Comparison of ENCODE assay signal across 21 cellular contexts in the genomic region with DNA sequence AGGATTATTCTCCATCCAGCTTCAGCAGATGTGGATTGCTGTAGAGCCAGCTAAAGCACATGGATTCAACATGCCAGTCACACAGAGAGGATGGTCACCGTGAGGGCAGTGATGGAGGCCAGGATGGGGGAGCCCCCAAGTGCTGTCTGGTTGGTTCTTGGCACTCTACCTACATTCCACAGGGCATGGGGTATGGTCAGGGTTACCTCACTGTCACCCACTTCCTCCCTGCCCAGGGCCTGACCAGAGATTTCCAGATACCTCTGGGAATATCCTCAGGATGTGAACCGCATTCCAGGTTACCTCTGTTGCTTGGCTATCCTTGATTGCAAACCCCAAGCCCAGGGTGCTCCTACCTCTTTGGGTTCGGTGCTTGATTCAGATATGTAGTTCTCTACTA.
A peak's percentile ranks its signal among the peaks of the same experiment; 100 is the strongest.
DNase-seq lines count a peak whose midpoint lies in the region; ATAC-seq, FAIRE-seq and TF ChIP-seq lines count a peak whose summit lies in the region.
"Had no signal": no experiment of that assay in that cellular context is flagged by ENCODE, and none has a peak within 500 bp of the region (broad histone marks: within the 10 kb centered on the region; RNA-seq: fewer than 3 reads in every experiment).

No MANE protein-coding gene starts in this region.

- no peak overlapping the region for H2BK12ac ChIP-seq in neuronal stem cell (ENCODE audit: low read length)

- H4K91ac ChIP-seq in neuronal stem cell (ENCODE audit: low read depth, low read length, poor library complexity): peak overlapping the region; percentile 5

- peak overlapping the region; percentile 8 for H3K18ac ChIP-seq in neuronal stem cell (ENCODE audit: low read length)

- ATAC-seq in HG02798 (IDR thresholded peaks at IDR 0.05; ENCODE audit: poor library complexity, unreplicated experiment): no peak
- ATAC-seq in body of pancreas: no peak
- ATAC-seq: CD8-positive, alpha-beta T cell had no signal

- H4K8ac ChIP-seq in neuronal stem cell (ENCODE audit: low read depth, low read length): no peak overlapping the region

- H2AFZ ChIP-seq in neuronal stem cell (ENCODE audit: low read length): no peak overlapping the region

- H2BK5ac ChIP-seq in neuronal stem cell (ENCODE audit: low read length): no peak overlapping the region

- FAIRE-seq in bronchial epithelial cell (lab: Jason Lieb, UNC): peak; percentile 66
- FAIRE-seq: H1 had no signal

- H3K4ac ChIP-seq in neuronal stem cell (ENCODE audit: low read length): no peak overlapping the region

- intact Hi-C loops in body of pancreas (cut with DNase I): no loop called here

- H2AK5ac ChIP-seq in neuronal stem cell (ENCODE audit: low read depth, low read length): no peak overlapping the region

- peaks cover 0 to 3% of the 10 kb centered on the region in 2 donors for H3K9me3 ChIP-seq in neuronal stem cell (replicated peaks in 1 of 2; ENCODE audit: control insufficient read depth in 2 of 2, insufficient read depth in 1 of 2, low read depth in 1 of 2, low read length in 2 of 2)
- H3K9me3 ChIP-seq in body of pancreas: no peaks in the 10 kb centered on the region
- H3K9me3 ChIP-seq: SK-N-SH had no signal

- H3K27ac ChIP-seq in neuronal stem cell (replicated peaks; ENCODE audit: low read length) (no peak overlapping the region), body of pancreas (no peak overlapping the region)
- H3K27ac ChIP-seq: BLaER1, HL-60 had no signal

- H3K4me1 ChIP-seq in neuronal stem cell (ENCODE audit: control insufficient read depth in 2 of 2, insufficient read depth in 1 of 2, low read depth in 1 of 2, low read length in 2 of 2) (no peaks in the 10 kb centered on the region), body of pancreas (peaks cover 4% of the 10 kb centered on the region)
- H3K4me1 ChIP-seq: BLaER1 had no signal

- H3K36me3 ChIP-seq in bronchial epithelial cell (ENCODE audit: control insufficient read depth, insufficient read depth, low read length) (no peaks in the 10 kb centered on the region), neuronal stem cell (replicated peaks in 1 of 2; ENCODE audit: control insufficient read depth in 2 of 2, insufficient read depth in 2 of 2, low read length in 2 of 2) (no peaks in the 10 kb centered on the region), body of pancreas (replicated peaks in 1 of 2; ENCODE audit: insufficient read depth in 1 of 2, low read depth in 2 of 2) (no peaks in the 10 kb centered on the region)
- H3K36me3 ChIP-seq: BLaER1 had no signal

- TF ChIP-seq POLR2A in body of pancreas (IDR thresholded peaks at IDR 0.05): no peak

- H3K23ac ChIP-seq in neuronal stem cell (ENCODE audit: low read depth, low read length, poor library complexity): no peak overlapping the region

- H2BK120ac ChIP-seq in neuronal stem cell (ENCODE audit: low read depth, low read length): no peak overlapping the region

- no peak overlapping the region for H3K9ac ChIP-seq in neuronal stem cell (ENCODE audit: low read depth, low read length, poor library complexity)
- H3K9ac ChIP-seq: BLaER1, SK-N-SH had no signal

- no peak overlapping the region for H3K14ac ChIP-seq in neuronal stem cell (ENCODE audit: low read length)

- DNase-seq in A172 (ENCODE audit: low spot score) (peak; percentile 75), NCI-H226 (peak; percentile 33), bronchial epithelial cell (ENCODE audit: low read depth) (no peak), neuronal stem cell (ENCODE audit: low spot score) (no peak), body of pancreas (no peak)
- no peak for DNase-seq in activated CD4-positive, alpha-beta T cell treated with anti-CD3 and anti-CD28 coated beads, Interleukin-2, amount 50 U/mL, for 1 hour
- no peak for DNase-seq in activated CD4-positive, CD25-positive, alpha-beta regulatory T cell treated with anti-CD3 and anti-CD28 coated beads, Interleukin-2, amount 50 U/mL, for 72 hours
- DNase-seq: 8988T; CD8-positive, alpha-beta T cell; HFFc6; MV-4-11; NCI-H1417 treated with DMSO at 0.1 percent for 48 hours; NCI-H1930; NCI-H446 treated with DMSO at 0.1 percent for 48 hours; NCI-H748 treated with DMSO at 0.1 percent for 48 hours; Right ventricle myocardium superior; SK-N-SH had no signal

- no peak overlapping the region for H3K4me2 ChIP-seq in neuronal stem cell (ENCODE audit: insufficient read depth, low read length, poor library complexity, severe bottlenecking)
- H3K4me2 ChIP-seq: BLaER1, SK-N-SH had no signal

- H3K27me3 ChIP-seq in bronchial epithelial cell (ENCODE audit: control insufficient read depth, insufficient read depth, low read length) (no peaks in the 10 kb centered on the region), neuronal stem cell (ENCODE audit: control insufficient read depth in 3 of 3, insufficient read depth in 3 of 3, low read depth in 1 of 3, low read length in 3 of 3) (no peaks in the 10 kb centered on the region), body of pancreas (no peaks in the 10 kb centered on the region)
- H3K27me3 ChIP-seq: BLaER1 had no signal

- no peak overlapping the region for H3K4me3 ChIP-seq in bronchial epithelial cell (ENCODE audit: low read depth, low read length)
- H3K4me3 ChIP-seq in neuronal stem cell (ENCODE audit: low read length in 2 of 2): no peak overlapping the region
- no peak overlapping the region for H3K4me3 ChIP-seq in body of pancreas
- H3K4me3 ChIP-seq: BLaER1 had no signal

- WGBS in neuronal stem cell (ENCODE audit: extremely low coverage in 2 of 2, insufficient read length in 2 of 2, insufficient replicate concordance in 1 of 2), 2 donors: no CpG with 5 or more reads among the region's 3 CpGs
- WGBS in body of pancreas, 2 donors: 76 to 92% methylated on average over 3 of the region's 3 CpGs

- TF ChIP-seq CTCF in bronchial epithelial cell (IDR thresholded peaks at IDR 0.05; ENCODE audit: insufficient read depth, low read length, severe bottlenecking): no peak
- no peak for TF ChIP-seq CTCF in body of pancreas (IDR thresholded peaks at IDR 0.05)

- no peaks in the 10 kb centered on the region for H3K79me1 ChIP-seq in neuronal stem cell (ENCODE audit: low read depth, low read length)

- no peak overlapping the region for H2BK15ac ChIP-seq in neuronal stem cell (ENCODE audit: low read length)

Comparison
In these comparisons a context has a peak if more than half of its experiments do, and no peak if none do; other contexts are left out.
1. DNase-seq: peak in A172 (single experiment) and NCI-H226 (single experiment); none in bronchial epithelial cell (single experiment), neuronal stem cell (single experiment), activated CD4-positive, alpha-beta T cell treated with anti-CD3 and anti-CD28 coated beads, Interleukin-2, amount 50 U/mL, for 1 hour (single experiment), body of pancreas (0 of 4) and activated CD4-positive, CD25-positive, alpha-beta regulatory T cell treated with anti-CD3 and anti-CD28 coated beads, Interleukin-2, amount 50 U/mL, for 72 hours (single experiment).